In the genomic region with DNA sequence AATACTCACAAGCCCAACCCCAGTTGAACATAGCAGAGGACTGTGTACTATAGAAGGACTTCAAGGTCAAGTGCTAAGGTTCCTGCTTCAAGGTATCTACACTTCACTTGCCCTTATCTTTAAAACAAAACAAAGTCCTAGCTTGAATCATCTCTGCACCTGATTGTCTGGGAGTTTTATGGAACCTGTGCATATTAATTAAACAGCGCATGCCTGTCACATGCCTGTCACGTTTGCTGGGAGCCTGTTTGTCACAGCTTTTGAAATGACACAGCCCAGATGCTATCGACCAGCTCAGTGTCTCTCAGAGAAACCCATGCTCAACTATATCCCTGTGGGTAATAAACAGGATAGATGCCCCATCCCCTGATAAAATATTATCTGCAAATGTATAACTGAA, we compare ENCODE assay signal across 19 cellular contexts.
DNase-seq lines count a peak whose midpoint lies in the region; ATAC-seq, FAIRE-seq and TF ChIP-seq lines count a peak whose summit lies in the region.
"Had no signal": no experiment of that assay in that cellular context is flagged by ENCODE, and none has a peak within 500 bp of the region (broad histone marks: within the 10 kb centered on the region; RNA-seq: fewer than 3 reads in every experiment).

No MANE protein-coding gene starts in this region.

- ATAC-seq in left lung (peak; percentile 23), HG03520 (IDR thresholded peaks at IDR 0.05; ENCODE audit: unreplicated experiment) (no peak), HG02970 (IDR thresholded peaks at IDR 0.05; ENCODE audit: low FRiP score, unreplicated experiment) (no peak)

- H3K9me3 ChIP-seq in Peyer's patch (no peaks in the 10 kb centered on the region), left lung (no peaks in the 10 kb centered on the region), parathyroid adenoma (ENCODE audit: control insufficient read depth, low read length) (no peaks in the 10 kb centered on the region), kidney (ENCODE audit: control insufficient read depth in 1 of 2, low read length in 2 of 2) (no peaks in the 10 kb centered on the region)
- H3K9me3 ChIP-seq: Caco-2, HAP-1 had no signal

- H3K27ac ChIP-seq in Peyer's patch = peak overlapping the region in 2 of 4 donors; percentile 33 to 76
- H3K27ac ChIP-seq in VCaP = peak overlapping the region; percentile 63
- H3K27ac ChIP-seq in left lung = no peak overlapping the region
- H3K27ac ChIP-seq in parathyroid adenoma = no peak overlapping the region
- no peak overlapping the region for H3K27ac ChIP-seq in kidney (ENCODE audit: low read depth in 2 of 2, low read length in 2 of 2)
- H3K27ac ChIP-seq: C4-2B, GM23248 had no signal

- H3K9ac ChIP-seq in parathyroid adenoma = no peak overlapping the region
- no peak overlapping the region for H3K9ac ChIP-seq in kidney (ENCODE audit: low read length in 2 of 2)
- H3K9ac ChIP-seq: GM23248 had no signal

- TF ChIP-seq POLR2A in Peyer's patch (IDR thresholded peaks at IDR 0.05) = no peak

- H3K4me3 ChIP-seq in Peyer's patch (no peak overlapping the region), left lung (no peak overlapping the region), parathyroid adenoma (ENCODE audit: low read depth, low read length) (no peak overlapping the region), kidney (ENCODE audit: low read length in 2 of 2) (no peak overlapping the region)
- H3K4me3 ChIP-seq: GM23248, HAP-1 had no signal

- H3K36me3 ChIP-seq in Peyer's patch (no peaks in the 10 kb centered on the region), left lung (no peaks in the 10 kb centered on the region), parathyroid adenoma (ENCODE audit: control insufficient read depth, insufficient read depth, low read length) (no peaks in the 10 kb centered on the region), kidney (ENCODE audit: control insufficient read depth in 1 of 2, insufficient read depth in 2 of 2, low read length in 2 of 2) (no peaks in the 10 kb centered on the region)
- H3K36me3 ChIP-seq: HAP-1 had no signal

- TF ChIP-seq CTCF in Peyer's patch (IDR thresholded peaks at IDR 0.05) = no peak
- no peak for TF ChIP-seq CTCF in VCaP (conservative IDR thresholded peaks at IDR 0.05)
- TF ChIP-seq CTCF in left lung (IDR thresholded peaks at IDR 0.05) = no peak
- TF ChIP-seq CTCF in parathyroid adenoma (IDR thresholded peaks at IDR 0.05) = no peak
- no peak for TF ChIP-seq CTCF in kidney (IDR thresholded peaks at IDR 0.05; ENCODE audit: borderline replicate concordance, extremely low read depth, insufficient read depth)

- no peaks in the 10 kb centered on the region for H3K27me3 ChIP-seq in Peyer's patch
- no peaks in the 10 kb centered on the region for H3K27me3 ChIP-seq in left lung
- H3K27me3 ChIP-seq in parathyroid adenoma (ENCODE audit: control insufficient read depth, insufficient read depth, low read length) = no peaks in the 10 kb centered on the region

- H3K4me2 ChIP-seq in parathyroid adenoma (ENCODE audit: low read length) = no peak overlapping the region

- H3K79me2 ChIP-seq in parathyroid adenoma = no peaks in the 10 kb centered on the region

- H2AFZ ChIP-seq in parathyroid adenoma = peak overlapping the region; percentile 35
- H2AFZ ChIP-seq: GM23248 had no signal

- FAIRE-seq in kidney (lab: Jason Lieb, UNC) = no peak
- FAIRE-seq: A204.1, D721Med, G401.6, GM12891, GM19239 had no signal

- peaks cover 0 to 3% (median 0%) of the 10 kb centered on the region in 4 donors for H3K4me1 ChIP-seq in Peyer's patch
- H3K4me1 ChIP-seq in left lung = no peaks in the 10 kb centered on the region
- peaks cover 17% of the 10 kb centered on the region for H3K4me1 ChIP-seq in parathyroid adenoma
- peaks cover 6 to 8% of the 10 kb centered on the region in 2 donors for H3K4me1 ChIP-seq in kidney (ENCODE audit: control insufficient read depth in 1 of 2, insufficient read depth in 1 of 2, low read depth in 1 of 2, low read length in 2 of 2)
- H3K4me1 ChIP-seq: HAP-1 had no signal

- intact Hi-C loops in left lung (cut with DNase I) = no loop called here
- intact Hi-C loops in kidney (cut with DNase I) = no loop called here

- DNase-seq in Peyer's patch (peak in 2 of 3 donors; percentile 73 to 84), left lung (no peak), kidney (no peak), KG1 (lab: John Stamatoyannopoulos, UW) (no peak)
- DNase-seq: AML-193; Caco-2; CD4-positive, alpha-beta T cell; GM23248 had no signal

Comparison
In these comparisons a context has a peak if more than half of its experiments do, and no peak if none do; other contexts are left out.
1. DNase-seq: peak in Peyer's patch (2 of 3); none in left lung (0 of 2), kidney (single experiment) and KG1 (single experiment).